ENCODE assay signal across 1 cellular context in genomic region chr10:71075759-71076472, GRCh38.
TF ChIP-seq lines count a peak whose summit lies in the region.

No MANE protein-coding gene starts in this region.

TF ChIP-seq in WTC11, 78 proteins besides CTCF, POLR2A, EP300 and RAD21 (continued from another document):
- no peak for TF ChIP-seq ZNF281 (CRISPR knock-in tag; IDR thresholded peaks at IDR 0.05)
- no peak for TF ChIP-seq ZNF671 (CRISPR knock-in tag; IDR thresholded peaks at IDR 0.05)
- TF ChIP-seq, protein P1, sequence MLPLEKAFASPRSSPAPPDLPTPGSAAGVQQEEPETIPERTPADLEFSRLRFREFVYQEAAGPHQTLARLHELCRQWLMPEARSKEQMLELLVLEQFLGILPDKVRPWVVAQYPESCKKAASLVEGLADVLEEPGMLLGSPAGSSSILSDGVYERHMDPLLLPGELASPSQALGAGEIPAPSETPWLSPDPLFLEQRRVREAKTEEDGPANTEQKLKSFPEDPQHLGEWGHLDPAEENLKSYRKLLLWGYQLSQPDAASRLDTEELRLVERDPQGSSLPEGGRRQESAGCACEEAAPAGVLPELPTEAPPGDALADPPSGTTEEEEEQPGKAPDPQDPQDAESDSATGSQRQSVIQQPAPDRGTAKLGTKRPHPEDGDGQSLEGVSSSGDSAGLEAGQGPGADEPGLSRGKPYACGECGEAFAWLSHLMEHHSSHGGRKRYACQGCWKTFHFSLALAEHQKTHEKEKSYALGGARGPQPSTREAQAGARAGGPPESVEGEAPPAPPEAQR (CRISPR knock-in tag; IDR thresholded peaks at IDR 0.05): no peak
- TF ChIP-seq KAT7 (CRISPR knock-in tag; IDR thresholded peaks at IDR 0.05; ENCODE audit: borderline replicate concordance): no peak
- TF ChIP-seq, protein P2, sequence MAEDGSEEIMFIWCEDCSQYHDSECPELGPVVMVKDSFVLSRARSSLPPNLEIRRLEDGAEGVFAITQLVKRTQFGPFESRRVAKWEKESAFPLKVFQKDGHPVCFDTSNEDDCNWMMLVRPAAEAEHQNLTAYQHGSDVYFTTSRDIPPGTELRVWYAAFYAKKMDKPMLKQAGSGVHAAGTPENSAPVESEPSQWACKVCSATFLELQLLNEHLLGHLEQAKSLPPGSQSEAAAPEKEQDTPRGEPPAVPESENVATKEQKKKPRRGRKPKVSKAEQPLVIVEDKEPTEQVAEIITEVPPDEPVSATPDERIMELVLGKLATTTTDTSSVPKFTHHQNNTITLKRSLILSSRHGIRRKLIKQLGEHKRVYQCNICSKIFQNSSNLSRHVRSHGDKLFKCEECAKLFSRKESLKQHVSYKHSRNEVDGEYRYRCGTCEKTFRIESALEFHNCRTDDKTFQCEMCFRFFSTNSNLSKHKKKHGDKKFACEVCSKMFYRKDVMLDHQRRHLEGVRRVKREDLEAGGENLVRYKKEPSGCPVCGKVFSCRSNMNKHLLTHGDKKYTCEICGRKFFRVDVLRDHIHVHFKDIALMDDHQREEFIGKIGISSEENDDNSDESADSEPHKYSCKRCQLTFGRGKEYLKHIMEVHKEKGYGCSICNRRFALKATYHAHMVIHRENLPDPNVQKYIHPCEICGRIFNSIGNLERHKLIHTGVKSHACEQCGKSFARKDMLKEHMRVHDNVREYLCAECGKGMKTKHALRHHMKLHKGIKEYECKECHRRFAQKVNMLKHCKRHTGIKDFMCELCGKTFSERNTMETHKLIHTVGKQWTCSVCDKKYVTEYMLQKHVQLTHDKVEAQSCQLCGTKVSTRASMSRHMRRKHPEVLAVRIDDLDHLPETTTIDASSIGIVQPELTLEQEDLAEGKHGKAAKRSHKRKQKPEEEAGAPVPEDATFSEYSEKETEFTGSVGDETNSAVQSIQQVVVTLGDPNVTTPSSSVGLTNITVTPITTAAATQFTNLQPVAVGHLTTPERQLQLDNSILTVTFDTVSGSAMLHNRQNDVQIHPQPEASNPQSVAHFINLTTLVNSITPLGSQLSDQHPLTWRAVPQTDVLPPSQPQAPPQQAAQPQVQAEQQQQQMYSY (CRISPR knock-in tag; IDR thresholded peaks at IDR 0.05): no peak
- TF ChIP-seq IRF1 (CRISPR knock-in tag; IDR thresholded peaks at IDR 0.05): no peak
- TF ChIP-seq, protein P3, sequence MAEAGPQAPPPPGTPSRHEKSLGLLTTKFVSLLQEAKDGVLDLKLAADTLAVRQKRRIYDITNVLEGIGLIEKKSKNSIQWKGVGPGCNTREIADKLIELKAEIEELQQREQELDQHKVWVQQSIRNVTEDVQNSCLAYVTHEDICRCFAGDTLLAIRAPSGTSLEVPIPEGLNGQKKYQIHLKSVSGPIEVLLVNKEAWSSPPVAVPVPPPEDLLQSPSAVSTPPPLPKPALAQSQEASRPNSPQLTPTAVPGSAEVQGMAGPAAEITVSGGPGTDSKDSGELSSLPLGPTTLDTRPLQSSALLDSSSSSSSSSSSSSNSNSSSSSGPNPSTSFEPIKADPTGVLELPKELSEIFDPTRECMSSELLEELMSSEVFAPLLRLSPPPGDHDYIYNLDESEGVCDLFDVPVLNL (CRISPR knock-in tag; IDR thresholded peaks at IDR 0.05; ENCODE audit: borderline replicate concordance, low read depth): no peak
